In genomic region chr2:48085888-48086287, GRCh38 we compare ENCODE assay signal across 2 cellular contexts.
TF ChIP-seq lines count a peak whose summit lies in the region.

No MANE protein-coding gene starts in this region.

TF ChIP-seq in HepG2, 621 proteins besides CTCF, POLR2A, EP300 and RAD21 (continued from another document):
- no peak for TF ChIP-seq ADNP (CRISPR knock-in tag; IDR thresholded peaks at IDR 0.05)
- TF ChIP-seq ZNF30 (CRISPR knock-in tag; IDR thresholded peaks at IDR 0.05) = no peak
- TF ChIP-seq ZNF431 (CRISPR knock-in tag; IDR thresholded peaks at IDR 0.05; ENCODE audit: borderline replicate concordance, low read depth) = peak; percentile 79; the same call in 1 of the 2 replicates

TF ChIP-seq in K562, 482 proteins besides CTCF, POLR2A, EP300 and RAD21 (continued from another document):
- TF ChIP-seq RBBP5 (IDR thresholded peaks at IDR 0.05; ENCODE audit: borderline replicate concordance, insufficient read depth, low read length, poor library complexity, severe bottlenecking) (no peak), WHSC1 (IDR thresholded peaks at IDR 0.05; ENCODE audit: low read length) (no peak), ELF4 (CRISPR knock-in tag; IDR thresholded peaks at IDR 0.05) (no peak), ZNF431 (CRISPR knock-in tag; IDR thresholded peaks at IDR 0.05) (peak; percentile 81; the same call in 1 of the 2 replicates)
TF ChIP-seq in K562: peak in this region for 1.
